In the genomic region with DNA sequence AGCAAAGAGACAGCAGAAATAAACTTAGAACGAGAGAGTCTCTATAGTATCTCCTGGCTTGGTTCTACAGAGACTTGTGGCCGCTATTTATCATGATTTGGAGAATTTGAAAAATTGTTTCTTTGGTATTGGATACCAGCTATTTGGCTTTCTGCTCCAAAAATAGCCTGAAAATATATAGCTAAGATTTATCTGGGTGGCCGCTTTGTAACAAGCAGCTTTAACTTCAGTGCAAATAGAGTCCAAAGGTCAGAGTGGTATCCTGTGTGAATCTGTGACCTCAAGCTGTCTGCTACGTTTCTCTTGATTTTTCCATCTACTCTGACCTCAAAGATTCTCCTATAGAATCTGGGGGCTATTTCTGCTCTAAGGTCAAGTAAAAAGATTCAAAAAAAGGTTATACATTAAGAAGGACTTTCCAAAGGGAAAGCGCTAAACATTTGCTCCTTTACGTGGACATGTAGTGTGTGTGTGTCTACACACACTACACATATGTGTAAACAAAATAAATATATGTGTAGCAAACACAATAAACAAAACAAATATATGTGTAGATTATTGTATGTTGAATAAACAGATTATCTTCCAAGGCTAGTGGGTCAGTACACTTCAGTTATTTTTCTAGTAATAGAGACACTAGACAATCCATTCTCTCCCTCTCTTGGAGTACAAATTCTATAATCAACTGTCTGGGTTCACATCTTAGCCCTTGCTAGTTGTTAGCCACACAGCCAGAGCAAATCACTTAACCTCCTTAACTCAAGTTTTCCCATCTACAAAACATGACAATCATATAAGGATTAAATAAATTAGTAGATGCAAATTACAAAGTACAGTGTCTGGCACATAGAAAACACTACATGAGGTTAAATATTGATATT, we compare ENCODE assay signal across 1 cellular context.
A peak's percentile ranks its signal among the peaks of the same experiment; 100 is the strongest.
TF ChIP-seq lines count a peak whose summit lies in the region.

No MANE protein-coding gene starts in this region.

TF ChIP-seq in liver, 16 proteins besides CTCF, POLR2A, EP300 and RAD21:
- TF ChIP-seq SP1 (IDR thresholded peaks at IDR 0.05) (peak; percentile 85), NR2F2 (IDR thresholded peaks at IDR 0.05) (peak; percentile 53), HNF4A (conservative IDR thresholded peaks at IDR 0.05) (peak; percentile 93 to 94), GABPA (IDR thresholded peaks at IDR 0.05 in 1 of 2, conservative IDR thresholded peaks at IDR 0.05 in 1 of 2) (no peak), JUND (IDR thresholded peaks at IDR 0.05) (peak in 1 of 2 donors; percentile 51), FOXA2 (IDR thresholded peaks at IDR 0.05) (peak; percentile 4), RXRA (IDR thresholded peaks at IDR 0.05) (peak; percentile 74), HNF4G (IDR thresholded peaks at IDR 0.05) (peak; percentile 78), YY1 (IDR thresholded peaks at IDR 0.05) (peak; percentile 39), EGR1 (IDR thresholded peaks at IDR 0.05; ENCODE audit: low read depth in 2 of 2) (peak in 1 of 2 donors; percentile 56)
- TF ChIP-seq, protein P1, sequence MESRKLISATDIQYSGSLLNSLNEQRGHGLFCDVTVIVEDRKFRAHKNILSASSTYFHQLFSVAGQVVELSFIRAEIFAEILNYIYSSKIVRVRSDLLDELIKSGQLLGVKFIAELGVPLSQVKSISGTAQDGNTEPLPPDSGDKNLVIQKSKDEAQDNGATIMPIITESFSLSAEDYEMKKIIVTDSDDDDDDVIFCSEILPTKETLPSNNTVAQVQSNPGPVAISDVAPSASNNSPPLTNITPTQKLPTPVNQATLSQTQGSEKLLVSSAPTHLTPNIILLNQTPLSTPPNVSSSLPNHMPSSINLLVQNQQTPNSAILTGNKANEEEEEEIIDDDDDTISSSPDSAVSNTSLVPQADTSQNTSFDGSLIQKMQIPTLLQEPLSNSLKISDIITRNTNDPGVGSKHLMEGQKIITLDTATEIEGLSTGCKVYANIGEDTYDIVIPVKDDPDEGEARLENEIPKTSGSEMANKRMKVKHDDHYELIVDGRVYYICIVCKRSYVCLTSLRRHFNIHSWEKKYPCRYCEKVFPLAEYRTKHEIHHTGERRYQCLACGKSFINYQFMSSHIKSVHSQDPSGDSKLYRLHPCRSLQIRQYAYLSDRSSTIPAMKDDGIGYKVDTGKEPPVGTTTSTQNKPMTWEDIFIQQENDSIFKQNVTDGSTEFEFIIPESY (IDR thresholded peaks at IDR 0.05) = peak; percentile 49
- TF ChIP-seq, protein P2, sequence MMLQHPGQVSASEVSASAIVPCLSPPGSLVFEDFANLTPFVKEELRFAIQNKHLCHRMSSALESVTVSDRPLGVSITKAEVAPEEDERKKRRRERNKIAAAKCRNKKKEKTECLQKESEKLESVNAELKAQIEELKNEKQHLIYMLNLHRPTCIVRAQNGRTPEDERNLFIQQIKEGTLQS (IDR thresholded peaks at IDR 0.05) = no peak
- TF ChIP-seq, protein P3, sequence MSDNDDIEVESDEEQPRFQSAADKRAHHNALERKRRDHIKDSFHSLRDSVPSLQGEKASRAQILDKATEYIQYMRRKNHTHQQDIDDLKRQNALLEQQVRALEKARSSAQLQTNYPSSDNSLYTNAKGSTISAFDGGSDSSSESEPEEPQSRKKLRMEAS (IDR thresholded peaks at IDR 0.05) = no peak
- TF ChIP-seq, protein P4, sequence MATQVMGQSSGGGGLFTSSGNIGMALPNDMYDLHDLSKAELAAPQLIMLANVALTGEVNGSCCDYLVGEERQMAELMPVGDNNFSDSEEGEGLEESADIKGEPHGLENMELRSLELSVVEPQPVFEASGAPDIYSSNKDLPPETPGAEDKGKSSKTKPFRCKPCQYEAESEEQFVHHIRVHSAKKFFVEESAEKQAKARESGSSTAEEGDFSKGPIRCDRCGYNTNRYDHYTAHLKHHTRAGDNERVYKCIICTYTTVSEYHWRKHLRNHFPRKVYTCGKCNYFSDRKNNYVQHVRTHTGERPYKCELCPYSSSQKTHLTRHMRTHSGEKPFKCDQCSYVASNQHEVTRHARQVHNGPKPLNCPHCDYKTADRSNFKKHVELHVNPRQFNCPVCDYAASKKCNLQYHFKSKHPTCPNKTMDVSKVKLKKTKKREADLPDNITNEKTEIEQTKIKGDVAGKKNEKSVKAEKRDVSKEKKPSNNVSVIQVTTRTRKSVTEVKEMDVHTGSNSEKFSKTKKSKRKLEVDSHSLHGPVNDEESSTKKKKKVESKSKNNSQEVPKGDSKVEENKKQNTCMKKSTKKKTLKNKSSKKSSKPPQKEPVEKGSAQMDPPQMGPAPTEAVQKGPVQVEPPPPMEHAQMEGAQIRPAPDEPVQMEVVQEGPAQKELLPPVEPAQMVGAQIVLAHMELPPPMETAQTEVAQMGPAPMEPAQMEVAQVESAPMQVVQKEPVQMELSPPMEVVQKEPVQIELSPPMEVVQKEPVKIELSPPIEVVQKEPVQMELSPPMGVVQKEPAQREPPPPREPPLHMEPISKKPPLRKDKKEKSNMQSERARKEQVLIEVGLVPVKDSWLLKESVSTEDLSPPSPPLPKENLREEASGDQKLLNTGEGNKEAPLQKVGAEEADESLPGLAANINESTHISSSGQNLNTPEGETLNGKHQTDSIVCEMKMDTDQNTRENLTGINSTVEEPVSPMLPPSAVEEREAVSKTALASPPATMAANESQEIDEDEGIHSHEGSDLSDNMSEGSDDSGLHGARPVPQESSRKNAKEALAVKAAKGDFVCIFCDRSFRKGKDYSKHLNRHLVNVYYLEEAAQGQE (IDR thresholded peaks at IDR 0.05) = peak; percentile 47
